ENCODE assay signal across 30 cellular contexts in genomic region chr2:16296331-16297250, GRCh38.
"Had no signal": no experiment of that assay in that cellular context is flagged by ENCODE, and none has a peak within 500 bp of the region (broad histone marks: within the 10 kb centered on the region; RNA-seq: fewer than 3 reads in every experiment).

No MANE protein-coding gene starts in this region.

- DNase-seq: activated CD4-positive, alpha-beta memory T cell treated with anti-CD3 and anti-CD28 coated beads for 36 hours; activated CD4-positive, alpha-beta T cell treated with anti-CD3 and anti-CD28 coated beads for 36 hours; activated CD4-positive, alpha-beta T cell treated with anti-CD3 and anti-CD28 coated beads, Interleukin-2, amount 10 ng/mL, durations not matched to agents 24 days and 14 days; activated CD4-positive, CD25-positive, alpha-beta regulatory T cell; activated CD4-positive, CD25-positive, alpha-beta regulatory T cell treated with anti-CD3 and anti-CD28 coated beads, Interleukin-2, amount 50 U/mL, for 72 hours; activated CD8-positive, alpha-beta memory T cell treated with anti-CD3 and anti-CD28 coated beads, Interleukin-2, amount 10 ng/mL, durations not matched to agents 7 days and 5 days; activated CD8-positive, alpha-beta memory T cell treated with anti-CD3 and anti-CD28 coated beads, Interleukin-2, amount 50 U/mL, for 4 hours; activated CD8-positive, alpha-beta T cell treated with anti-CD3 and anti-CD28 coated beads, Interleukin-2, amount 10 ng/mL, durations not matched to agents 7 days and 5 days; activated effector memory CD4-positive, alpha-beta T cell treated with anti-CD3 and anti-CD28 coated beads, Interleukin-2, amount 50 U/mL, for 16 hours; activated naive CD4-positive, alpha-beta T cell treated with anti-CD3 and anti-CD28 coated beads for 36 hours; activated naive CD8-positive, alpha-beta T cell treated with anti-CD3 and anti-CD28 coated beads for 36 hours; activated naive CD8-positive, alpha-beta T cell treated with anti-CD3 and anti-CD28 coated beads, Interleukin-2, amount 50 U/mL, for 24 hours; activated T-cell treated with anti-CD3 and anti-CD28 coated beads, Interleukin-2, amount 50 U/mL, for 1 hour; activated T-cell treated with anti-CD3 and anti-CD28 coated beads, Interleukin-2, amount 50 U/mL, for 48 hours; adrenal gland; amygdala; aorta; body of pancreas; caudate nucleus; cortex of kidney; effector CD8-positive, alpha-beta T cell; foreskin fibroblast; T-helper 1 cell; T-helper 17 cell; T1000 had no signal

- H3K27me3 ChIP-seq: body of pancreas had no signal

- H3K27ac ChIP-seq: adrenal gland, body of pancreas, epithelial cell of prostate had no signal

- ATAC-seq: activated CD4-positive, alpha-beta T cell treated with anti-CD3 and anti-CD28 coated beads for 36 hours; activated CD8-positive, alpha-beta memory T cell treated with anti-CD3 and anti-CD28 coated beads, Interleukin-2, amount 10 ng/mL, durations not matched to agents 7 days and 5 days; activated CD8-positive, alpha-beta T cell treated with anti-CD3 and anti-CD28 coated beads, Interleukin-2, amount 10 ng/mL, durations not matched to agents 7 days and 5 days; activated naive CD8-positive, alpha-beta T cell treated with anti-CD3 and anti-CD28 coated beads, Interleukin-2, amount 50 U/mL, for 24 hours; body of pancreas; T-helper 17 cell had no signal

- H3K27me3 Mint-ChIP-seq: activated CD4-positive, alpha-beta T cell treated with anti-CD3 and anti-CD28 coated beads for 36 hours; activated CD8-positive, alpha-beta memory T cell treated with anti-CD3 and anti-CD28 coated beads, Interleukin-2, amount 10 ng/mL, durations not matched to agents 7 days and 5 days; T-helper 17 cell had no signal

- H3K27ac Mint-ChIP-seq: activated CD4-positive, alpha-beta memory T cell treated with anti-CD3 and anti-CD28 coated beads for 36 hours; activated CD4-positive, alpha-beta T cell treated with anti-CD3 and anti-CD28 coated beads for 36 hours; activated CD4-positive, alpha-beta T cell treated with anti-CD3 and anti-CD28 coated beads, Interleukin-2, amount 10 ng/mL, durations not matched to agents 24 days and 14 days; activated CD8-positive, alpha-beta memory T cell treated with anti-CD3 and anti-CD28 coated beads, Interleukin-2, amount 10 ng/mL, durations not matched to agents 7 days and 5 days; activated CD8-positive, alpha-beta T cell treated with anti-CD3 and anti-CD28 coated beads, Interleukin-2, amount 10 ng/mL, durations not matched to agents 7 days and 5 days; activated naive CD4-positive, alpha-beta T cell treated with anti-CD3 and anti-CD28 coated beads for 36 hours; activated naive CD4-positive, alpha-beta T cell treated with anti-CD3 and anti-CD28 coated beads, Interleukin-2, amount 50 U/mL, for 24 hours; activated naive CD8-positive, alpha-beta T cell treated with anti-CD3 and anti-CD28 coated beads for 36 hours; activated naive CD8-positive, alpha-beta T cell treated with anti-CD3 and anti-CD28 coated beads, Interleukin-2, amount 50 U/mL, for 24 hours; activated T-helper 1 cell treated with anti-CD3 and anti-CD28 coated beads, Interleukin-12 subunit alpha, Interleukin-12 subunit beta, Interleukin-2, Interleukin-4 antibody, amounts not matched to agents 30 ng/mL and 10 ng/mL and 1 ng/mL, durations not matched to agents 14 hours and 24 hours and 36 hours; activated T-helper 2 cell treated with anti-CD3 and anti-CD28 coated beads, Interferon-gamma antibody, Interleukin-2, Interleukin-4, amounts not matched to agents 10 μg/mL and 5 μg/mL and 100 μg/mL, durations not matched to agents 14 hours and 24 hours and 36 hours; T-helper 17 cell; T-helper 2 cell treated with Interferon-gamma antibody and Interleukin-4, amounts not matched to agents 5 μg/mL and 100 μg/mL, for 36 hours had no signal

- H3K9me3 ChIP-seq: adrenal gland, body of pancreas had no signal

- H3K36me3 ChIP-seq: adrenal gland had no signal

- H3K36me3 Mint-ChIP-seq: activated CD4-positive, alpha-beta memory T cell treated with anti-CD3 and anti-CD28 coated beads for 36 hours; activated CD8-positive, alpha-beta memory T cell treated with anti-CD3 and anti-CD28 coated beads, Interleukin-2, amount 10 ng/mL, durations not matched to agents 7 days and 5 days; activated naive CD4-positive, alpha-beta T cell treated with anti-CD3 and anti-CD28 coated beads, Interleukin-2, amount 50 U/mL, for 24 hours; activated naive CD8-positive, alpha-beta T cell treated with anti-CD3 and anti-CD28 coated beads for 36 hours had no signal

- H3K4me1 ChIP-seq: adrenal gland, body of pancreas had no signal

- H3K9me3 Mint-ChIP-seq: activated CD4-positive, alpha-beta T cell treated with anti-CD3 and anti-CD28 coated beads, Interleukin-2, amount 10 ng/mL, durations not matched to agents 24 days and 14 days; activated naive CD4-positive, alpha-beta T cell treated with anti-CD3 and anti-CD28 coated beads for 36 hours; activated naive CD4-positive, alpha-beta T cell treated with anti-CD3 and anti-CD28 coated beads, Interleukin-2, amount 50 U/mL, for 24 hours; activated naive CD8-positive, alpha-beta T cell treated with anti-CD3 and anti-CD28 coated beads, Interleukin-2, amount 50 U/mL, for 24 hours; activated T-helper 1 cell treated with anti-CD3 and anti-CD28 coated beads, Interleukin-12 subunit alpha, Interleukin-12 subunit beta, Interleukin-2, Interleukin-4 antibody, amounts not matched to agents 30 ng/mL and 10 ng/mL and 1 ng/mL, durations not matched to agents 14 hours and 24 hours and 36 hours; activated T-helper 2 cell treated with anti-CD3 and anti-CD28 coated beads, Interferon-gamma antibody, Interleukin-2, Interleukin-4, amounts not matched to agents 10 μg/mL and 5 μg/mL and 100 μg/mL, durations not matched to agents 14 hours and 24 hours and 36 hours; T-helper 2 cell treated with Interferon-gamma antibody and Interleukin-4, amounts not matched to agents 5 μg/mL and 100 μg/mL, for 36 hours had no signal

- H3K4me1 Mint-ChIP-seq: activated CD4-positive, alpha-beta T cell treated with anti-CD3 and anti-CD28 coated beads for 36 hours; activated CD4-positive, alpha-beta T cell treated with anti-CD3 and anti-CD28 coated beads, Interleukin-2, amount 10 ng/mL, durations not matched to agents 24 days and 14 days; activated CD8-positive, alpha-beta memory T cell treated with anti-CD3 and anti-CD28 coated beads, Interleukin-2, amount 10 ng/mL, durations not matched to agents 7 days and 5 days; activated naive CD4-positive, alpha-beta T cell treated with anti-CD3 and anti-CD28 coated beads, Interleukin-2, amount 50 U/mL, for 24 hours; activated naive CD8-positive, alpha-beta T cell treated with anti-CD3 and anti-CD28 coated beads for 36 hours; activated naive CD8-positive, alpha-beta T cell treated with anti-CD3 and anti-CD28 coated beads, Interleukin-2, amount 50 U/mL, for 24 hours; T-helper 17 cell had no signal

- H3K4me3 ChIP-seq: adrenal gland, body of pancreas had no signal

- H3K4me3 Mint-ChIP-seq: activated CD4-positive, alpha-beta memory T cell treated with anti-CD3 and anti-CD28 coated beads for 36 hours; activated CD4-positive, alpha-beta T cell treated with anti-CD3 and anti-CD28 coated beads for 36 hours; activated CD4-positive, alpha-beta T cell treated with anti-CD3 and anti-CD28 coated beads, Interleukin-2, amount 10 ng/mL, durations not matched to agents 24 days and 14 days; activated CD8-positive, alpha-beta memory T cell treated with anti-CD3 and anti-CD28 coated beads, Interleukin-2, amount 10 ng/mL, durations not matched to agents 7 days and 5 days; activated CD8-positive, alpha-beta T cell treated with anti-CD3 and anti-CD28 coated beads, Interleukin-2, amount 10 ng/mL, durations not matched to agents 7 days and 5 days; activated naive CD4-positive, alpha-beta T cell treated with anti-CD3 and anti-CD28 coated beads for 36 hours; activated naive CD4-positive, alpha-beta T cell treated with anti-CD3 and anti-CD28 coated beads, Interleukin-2, amount 50 U/mL, for 24 hours; activated naive CD8-positive, alpha-beta T cell treated with anti-CD3 and anti-CD28 coated beads for 36 hours; activated naive CD8-positive, alpha-beta T cell treated with anti-CD3 and anti-CD28 coated beads, Interleukin-2, amount 50 U/mL, for 24 hours; activated T-helper 1 cell treated with anti-CD3 and anti-CD28 coated beads, Interleukin-12 subunit alpha, Interleukin-12 subunit beta, Interleukin-2, Interleukin-4 antibody, amounts not matched to agents 30 ng/mL and 10 ng/mL and 1 ng/mL, durations not matched to agents 14 hours and 24 hours and 36 hours; T-helper 17 cell; T-helper 2 cell treated with Interferon-gamma antibody and Interleukin-4, amounts not matched to agents 5 μg/mL and 100 μg/mL, for 36 hours had no signal
